19 cellular contexts compared by ENCODE assay signal in genomic region chr20:37695684-37696342, GRCh38. TPM values are rescaled to one million over a fixed set of nuclear protein-coding genes. Genes with fewer than 3 reads are reported as not detected.
DNase-seq lines count a peak whose midpoint lies in the region; ATAC-seq, FAIRE-seq and TF ChIP-seq lines count a peak whose summit lies in the region.
"Had no signal": no experiment of that assay in that cellular context is flagged by ENCODE, and none has a peak within 500 bp of the region (broad histone marks: within the 10 kb centered on the region; RNA-seq: fewer than 3 reads in every experiment).

No MANE protein-coding gene starts in this region.

- H3K36me3 Mint-ChIP-seq in CD8-positive, alpha-beta memory T cell, result peaks cover 0 to 23% (median 0%) of the 10 kb centered on the region in 3 donors

- POLR2A ChIA-PET in CD8-positive, alpha-beta memory T cell (lab: Charles Lee), result no interaction called here
- POLR2A ChIA-PET in HepG2 (lab: Yijun Ruan, JAX), result interaction anchor here (1.7 kb wide), 1 partner anchor 14 kb away, joined by 4 read pairs; no protein-coding TSS in a partner anchor

- no peaks in the 10 kb centered on the region for H3K9me3 Mint-ChIP-seq in CD8-positive, alpha-beta memory T cell
- H3K9me3 Mint-ChIP-seq: activated CD4-positive, alpha-beta memory T cell treated with anti-CD3 and anti-CD28 coated beads, Interleukin-2, amount 10 ng/mL, durations not matched to agents 7 days and 5 days had no signal

- ATAC-seq in HepG2, result no peak
- ATAC-seq: lower lobe of right lung had no signal

- H3K9ac ChIP-seq in SU-DHL-6 (ENCODE audit: low read length) (no peak overlapping the region), HepG2 (ENCODE audit: insufficient read depth, low read depth, low read length) (peak overlapping the region; percentile 36; the same call in 1 of the 2 replicates)

- peaks cover 57% of the 10 kb centered on the region for H3K79me2 ChIP-seq in ACC112 (ENCODE audit: control insufficient read depth, insufficient read depth, low read length, unreplicated experiment)
- peaks cover 56% of the 10 kb centered on the region for H3K79me2 ChIP-seq in SU-DHL-6 (ENCODE audit: insufficient read depth, low read length)
- peaks cover 56% of the 10 kb centered on the region for H3K79me2 ChIP-seq in HepG2 (ENCODE audit: insufficient read depth, low read length)

- TF ChIP-seq POLR2A in HepG2 (IDR thresholded peaks at IDR 0.05; ENCODE audit: insufficient read depth in 1 of 2, low read depth in 2 of 2, low read length in 2 of 2), result no peak

- H3K36me3 ChIP-seq in ACC112 (ENCODE audit: insufficient read depth, low read length), result no peaks in the 10 kb centered on the region
- H3K36me3 ChIP-seq in CD8-positive, alpha-beta memory T cell (ENCODE audit: insufficient read depth, low read length), result no peaks in the 10 kb centered on the region
- no peaks in the 10 kb centered on the region for H3K36me3 ChIP-seq in SU-DHL-6 (ENCODE audit: low read length)
- peaks cover 0 to 4% of the 10 kb centered on the region in 2 experiments; a peak in 1 of 5 replicates for H3K36me3 ChIP-seq in HepG2 (replicated peaks in 1 of 2; ENCODE audit: control insufficient read depth in 1 of 2, insufficient read depth in 2 of 2, low read length in 2 of 2)
- H3K36me3 ChIP-seq: lower lobe of right lung, stomach had no signal

- intact Hi-C loops in HepG2 (cut with micrococcal nuclease; ENCODE audit: unreplicated experiment), result no loop called here

- no peak for TF ChIP-seq EP300 in HepG2 (IDR thresholded peaks at IDR 0.05; ENCODE audit: low read depth in 2 of 2, low read length in 2 of 2)
- TF ChIP-seq EP300 in HepG2 (CRISPR knock-in tag; IDR thresholded peaks at IDR 0.05; ENCODE audit: borderline replicate concordance), result no peak

- H3K27ac Mint-ChIP-seq in CD8-positive, alpha-beta memory T cell, result peak overlapping the region in 2 of 8 donors; percentile 22 to 38
- H3K27ac Mint-ChIP-seq: activated CD4-positive, alpha-beta memory T cell treated with anti-CD3 and anti-CD28 coated beads, Interleukin-2, amount 10 ng/mL, durations not matched to agents 7 days and 5 days had no signal

- H3K27me3 ChIP-seq in ACC112 (ENCODE audit: insufficient read depth, low read length) (no peaks in the 10 kb centered on the region), SU-DHL-6 (ENCODE audit: low read length) (no peaks in the 10 kb centered on the region), HepG2 (ENCODE audit: control insufficient read depth in 1 of 2, insufficient read depth in 2 of 2, low read length in 2 of 2) (no peaks in the 10 kb centered on the region; a peak in 1 of 5 replicates)
- no peaks in the 10 kb centered on the region for H3K27me3 ChIP-seq in CD8-positive, alpha-beta memory T cell (ENCODE audit: insufficient read depth, low read length, poor library complexity, severe bottlenecking)

- CTCF ChIA-PET in CD8-positive, alpha-beta memory T cell (lab: Charles Lee), result no interaction called here
- CTCF ChIA-PET in HepG2 (lab: Yijun Ruan, JAX; ENCODE audit: low intra/inter-chr PET ratio, low total read pairs), result no interaction called here

- BruUV-seq in HepG2 (replicated peaks; lab: Mats Ljungman, UMichigan), result no TSS peak

- H3K4me3 ChIP-seq in ACC112 (ENCODE audit: low read depth, low read length) (peak overlapping the region; percentile 20; the same call in 1 of the 2 replicates), SU-DHL-6 (ENCODE audit: insufficient read depth, low read length, poor library complexity, severe bottlenecking) (peak overlapping the region; percentile 17), HepG2 (replicated peaks in 1 of 3; ENCODE audit: insufficient read depth in 1 of 3, low read depth in 2 of 3, low read length in 3 of 3) (peak overlapping the region in 2 of 3 experiments; percentile 87 to 96; a peak in 3 of 6 replicates)
- H3K4me3 ChIP-seq in CD8-positive, alpha-beta memory T cell (ENCODE audit: low read length), result no peak overlapping the region
- H3K4me3 ChIP-seq: lower lobe of right lung had no signal

- H3K9me2 ChIP-seq in SU-DHL-6 (replicated peaks; ENCODE audit: insufficient read depth, low read length), result no peaks in the 10 kb centered on the region

- peaks cover 2 to 6% of the 10 kb centered on the region in 2 donors for H3K27me3 Mint-ChIP-seq in CD8-positive, alpha-beta memory T cell

- peak overlapping the region; percentile 93 for H3K4me2 ChIP-seq in SU-DHL-6 (ENCODE audit: low read depth, low read length, poor library complexity, severe bottlenecking)
- H3K4me2 ChIP-seq in HepG2 (ENCODE audit: low read depth, low read length), result peak overlapping the region; percentile 89

- WGBS in HepG2 (ENCODE audit: low lambda C conversion rate), result 56% methylated on average over 3 of the region's 3 CpGs

- H3K27ac ChIP-seq in ACC112 (ENCODE audit: low read depth, low read length) (no peak overlapping the region), SU-DHL-6 (ENCODE audit: low read depth, low read length) (no peak overlapping the region), HepG2 (ENCODE audit: extremely low read length, insufficient read depth, low read length) (no peak overlapping the region)
- H3K27ac ChIP-seq in CD8-positive, alpha-beta memory T cell (ENCODE audit: low read depth, low read length), result no peak overlapping the region
- H3K27ac ChIP-seq: coronary artery, lower lobe of right lung, stomach had no signal

- peaks cover 33 to 61% (median 59%) of the 10 kb centered on the region in 3 donors for H3K4me1 Mint-ChIP-seq in CD8-positive, alpha-beta memory T cell

- H4K20me1 ChIP-seq in SU-DHL-6 (ENCODE audit: low read depth, low read length) (no peaks in the 10 kb centered on the region), HepG2 (ENCODE audit: insufficient read depth, low read length) (no peaks in the 10 kb centered on the region)

- no peak for TF ChIP-seq CTCF in SU-DHL-6 (IDR thresholded peaks at IDR 0.05; ENCODE audit: insufficient read depth, low read length, poor library complexity, severe bottlenecking)
- no peak for TF ChIP-seq CTCF in HepG2 (CRISPR knock-in tag; IDR thresholded peaks at IDR 0.05)
- no peak for TF ChIP-seq CTCF in GM10266 (IDR thresholded peaks at IDR 0.05; ENCODE audit: control insufficient read depth, insufficient read depth, low read depth, missing control alignments)

- FAIRE-seq in HepG2 (lab: Jason Lieb, UNC) (no peak), urothelium cell line (lab: Jason Lieb, UNC) (no peak)

- H3K9me3 ChIP-seq in CD8-positive, alpha-beta memory T cell (ENCODE audit: low read length), result no peaks in the 10 kb centered on the region
- no peaks in the 10 kb centered on the region for H3K9me3 ChIP-seq in SU-DHL-6 (ENCODE audit: insufficient read depth, low read length)
- no peaks in the 10 kb centered on the region for H3K9me3 ChIP-seq in HepG2 (ENCODE audit: low read length)
- H3K9me3 ChIP-seq: lower lobe of right lung, stomach had no signal

- H2AFZ ChIP-seq in ACC112 (ENCODE audit: low read length, unreplicated experiment) (no peak overlapping the region), SU-DHL-6 (ENCODE audit: low read depth, low read length, severe bottlenecking) (no peak overlapping the region), HepG2 (ENCODE audit: low read length) (no peak overlapping the region)

- H3F3A ChIP-seq in SU-DHL-6 (ENCODE audit: insufficient read depth), result no peaks in the 10 kb centered on the region

- TF ChIP-seq RAD21 in HepG2 (CRISPR knock-in tag; IDR thresholded peaks at IDR 0.05), result no peak

- peak overlapping the region in 5 of 7 donors; percentile 13 to 70 (median 24) for H3K4me3 Mint-ChIP-seq in CD8-positive, alpha-beta memory T cell
- H3K4me3 Mint-ChIP-seq: activated CD4-positive, alpha-beta memory T cell treated with anti-CD3 and anti-CD28 coated beads, Interleukin-2, amount 10 ng/mL, durations not matched to agents 7 days and 5 days had no signal

- in situ Hi-C loops in HepG2 (cut with HindIII; ENCODE audit: extremely low pct_ligation_motif_present, low pct_unique_long_range_greater_than_20kb), result no loop called here

- peaks cover 5% of the 10 kb centered on the region for H3K4me1 ChIP-seq in ACC112 (ENCODE audit: control insufficient read depth, insufficient read depth, low read length, unreplicated experiment)
- H3K4me1 ChIP-seq in CD8-positive, alpha-beta memory T cell (ENCODE audit: insufficient read depth, low read length), result peaks cover 14% of the 10 kb centered on the region
- peaks cover 37% of the 10 kb centered on the region for H3K4me1 ChIP-seq in HepG2 (ENCODE audit: insufficient read depth, low read length)

- DNase-seq in CD8-positive, alpha-beta memory T cell, result no peak
- DNase-seq in HepG2 (ENCODE audit: low spot score), result no peak
- no peak for DNase-seq in GM10266 (ENCODE audit: extremely low spot score)
- no peak for DNase-seq in NCI-H2029 treated with DMSO at 0.1 percent for 48 hours (lab: John Stamatoyannopoulos, UW)
- DNase-seq in urothelium cell line (ENCODE audit: low spot score), result no peak
- no peak for DNase-seq in midbrain (lab: John Stamatoyannopoulos, UW)
- DNase-seq: activated CD4-positive, alpha-beta memory T cell treated with anti-CD3 and anti-CD28 coated beads, Interleukin-2, amount 10 ng/mL, durations not matched to agents 7 days and 5 days; erythroblast; HCEC 1CT; lower lobe of right lung; NCI-H187 treated with DMSO at 0.1 percent for 48 hours; NCI-H510A; OCI-M1; retina; stimulated activated CD4-positive, alpha-beta T cell treated with anti-CD3 and anti-CD28 coated beads, Interleukin-15, amount 100 ng/mL, for 24 hours; stomach had no signal

RNA-seq across cellular contexts. Expression of gene CTNNBL1, which starts 2.0 kb away (rescaled TPM):
- total RNA-seq in CD8-positive, alpha-beta memory T cell, result 10 to 100 TPM; 86.8 to 88.9 TPM
- 97.8 TPM for polyA plus RNA-seq in CD8-positive, alpha-beta memory T cell
- total RNA-seq in HepG2 (2016; rRNA removed; fragmentation: Illumina TruSeq; extraction: Trizol), result 94.6 and 136 TPM in 2 replicates
- total RNA-seq in HepG2 (2016; cell fraction: cytosol; rRNA removed; fragmentation: Illumina TruSeq; extraction: Trizol; ENCODE audit: low read depth), result 43.5 and 49.5 TPM in 2 replicates
- 97.0 and 143 TPM in 2 replicates for total RNA-seq in HepG2 (2016; cell fraction: insoluble cytoplasmic fraction; rRNA removed; fragmentation: Illumina TruSeq; extraction: Trizol)
- 53.6 and 54.9 TPM in 2 replicates for total RNA-seq in HepG2 (2016; cell fraction: membrane; rRNA removed; fragmentation: Illumina TruSeq; extraction: Trizol)
- total RNA-seq in HepG2 (2016; cell fraction: nucleus; rRNA removed; fragmentation: Illumina TruSeq; extraction: Trizol), result 47.8 and 48.8 TPM in 2 replicates
- polyA plus RNA-seq in HepG2 (2011; rRNA removed), result 47.0 and 49.3 TPM in 2 replicates
- polyA plus RNA-seq in HepG2 (2011; cell fraction: cytosol; rRNA removed), result 37.8 and 38.1 TPM in 2 replicates
- 17.2 and 18.0 TPM in 2 replicates for polyA plus RNA-seq in HepG2 (2011; cell fraction: nucleus; rRNA removed)
- polyA plus RNA-seq in HepG2 (2012), result 83.2 and 94.2 TPM in 2 replicates
- polyA plus RNA-seq in HepG2 (2016; cell fraction: cytosol; fragmentation: Illumina TruSeq; extraction: Trizol; ENCODE audit: low read depth), result 53.4 and 54.1 TPM in 2 replicates
- 156 and 162 TPM in 2 replicates for polyA plus RNA-seq in HepG2 (2016; cell fraction: insoluble cytoplasmic fraction; fragmentation: Illumina TruSeq; extraction: Trizol; ENCODE audit: low read depth)
- 50.8 and 57.2 TPM in 2 replicates for polyA plus RNA-seq in HepG2 (2016; cell fraction: membrane; fragmentation: Illumina TruSeq; extraction: Trizol; ENCODE audit: low read depth)
- polyA plus RNA-seq in HepG2 (2016; cell fraction: nucleus; fragmentation: Illumina TruSeq; extraction: Trizol; ENCODE audit: insufficient read depth, low read depth), result 68.0 and 75.7 TPM in 2 replicates
- 33.6 and 37.6 TPM in 2 replicates for polyA minus RNA-seq in HepG2 (2011; rRNA and poly(A)+ RNA removed; ENCODE audit: low replicate concordance)
- polyA minus RNA-seq in HepG2 (2011; cell fraction: cytosol; rRNA and poly(A)+ RNA removed), result 27.5 and 33.1 TPM in 2 replicates
- 33.5 and 36.7 TPM in 2 replicates for polyA minus RNA-seq in HepG2 (2011; cell fraction: nucleus; rRNA and poly(A)+ RNA removed)
